In the genomic region with DNA sequence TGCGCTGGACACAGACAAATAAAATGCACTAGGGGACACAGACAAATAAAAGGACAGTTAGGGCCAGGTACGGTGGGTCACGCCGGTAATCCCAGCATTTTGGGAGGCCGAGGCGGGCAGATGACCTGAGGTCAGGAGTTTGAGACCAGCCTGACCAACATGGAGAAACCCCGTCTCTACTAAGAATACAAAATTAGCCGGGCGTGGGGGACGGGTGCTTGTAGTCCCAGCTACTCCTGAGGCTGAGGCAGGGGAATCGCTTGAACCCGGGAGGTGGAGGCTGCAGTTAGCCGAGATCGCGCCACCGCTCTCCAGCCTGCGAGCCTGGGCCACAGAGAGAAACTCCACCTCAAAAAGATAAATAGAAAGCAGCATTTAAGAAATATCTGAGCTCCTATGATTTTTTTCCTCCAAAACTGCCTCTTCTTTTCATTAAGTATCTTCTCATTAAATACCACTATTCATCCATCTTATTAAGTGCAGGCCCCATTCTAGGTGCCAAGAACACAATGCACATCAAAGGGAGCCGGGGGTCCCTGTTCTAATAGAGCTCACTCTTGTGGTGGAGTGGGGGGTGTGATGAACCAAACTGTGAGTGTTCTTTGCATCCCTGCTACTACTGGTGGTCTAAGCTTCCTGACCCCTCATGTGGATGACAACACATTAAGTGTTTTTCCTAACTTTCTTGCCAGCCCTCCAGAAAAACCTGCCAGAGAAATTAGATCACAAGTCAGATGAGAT, we compare ENCODE assay signal across 1 cellular context.
TF ChIP-seq lines count a peak whose summit lies in the region.

No MANE protein-coding gene starts in this region.

TF ChIP-seq in A549, 52 proteins besides CTCF, POLR2A, EP300 and RAD21 (continued from another document):
- TF ChIP-seq, protein P1, sequence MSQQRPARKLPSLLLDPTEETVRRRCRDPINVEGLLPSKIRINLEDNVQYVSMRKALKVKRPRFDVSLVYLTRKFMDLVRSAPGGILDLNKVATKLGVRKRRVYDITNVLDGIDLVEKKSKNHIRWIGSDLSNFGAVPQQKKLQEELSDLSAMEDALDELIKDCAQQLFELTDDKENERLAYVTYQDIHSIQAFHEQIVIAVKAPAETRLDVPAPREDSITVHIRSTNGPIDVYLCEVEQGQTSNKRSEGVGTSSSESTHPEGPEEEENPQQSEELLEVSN (IDR thresholded peaks at IDR 0.05; ENCODE audit: borderline replicate concordance, low read depth) = no peak
